1 cellular context compared by ENCODE assay signal in genomic region chrX:140661657-140662056, GRCh38.
TF ChIP-seq lines count a peak whose summit lies in the region.

No MANE protein-coding gene starts in this region.

TF ChIP-seq in GM23338, 12 proteins besides CTCF, POLR2A, EP300 and RAD21 (continued from another document):
- TF ChIP-seq NANOG (IDR thresholded peaks at IDR 0.05; ENCODE audit: borderline replicate concordance) (no peak), JUNB (IDR thresholded peaks at IDR 0.05; ENCODE audit: unreplicated experiment) (no peak), STAT1 (IDR thresholded peaks at IDR 0.05; ENCODE audit: unreplicated experiment) (no peak), POLR2AphosphoS5 (IDR thresholded peaks at IDR 0.05; ENCODE audit: low read depth) (no peak), EZH2 (IDR thresholded peaks at IDR 0.05; ENCODE audit: low read depth, unreplicated experiment) (no peak), CREB1 (CRISPR knock-in tag; IDR thresholded peaks at IDR 0.05; ENCODE audit: low read depth) (no peak), ZNF114 (CRISPR knock-in tag; IDR thresholded peaks at IDR 0.05) (no peak), REST (IDR thresholded peaks at IDR 0.05; ENCODE audit: unreplicated experiment) (no peak), EZH2phosphoT487 (IDR thresholded peaks at IDR 0.05; ENCODE audit: unreplicated experiment) (no peak), ZNF331 (CRISPR knock-in tag; IDR thresholded peaks at IDR 0.05; ENCODE audit: low read depth) (no peak)
